Comparison of ENCODE assay signal across 31 cellular contexts in genomic region chr20:53602661-53603060, GRCh38.
"Had no signal": no experiment of that assay in that cellular context is flagged by ENCODE, and none has a peak within 500 bp of the region (broad histone marks: within the 10 kb centered on the region; RNA-seq: fewer than 3 reads in every experiment).

No MANE protein-coding gene starts in this region.

- H3K27me3 ChIP-seq: ascending aorta, cardiac muscle cell, MG63 had no signal

- ATAC-seq: activated CD8-positive, alpha-beta T cell treated with anti-CD3 and anti-CD28 coated beads for 36 hours; activated T-cell treated with anti-CD3 and anti-CD28 coated beads, Interleukin-2, amount 50 U/mL, for 72 hours; PC-3; Right ventricle myocardium inferior; SK-N-SH treated with all-trans-retinoic acid at 6 μM for 48 hours had no signal

- H3K36me3 ChIP-seq: ascending aorta, cardiac muscle cell had no signal

- H3K4me3 ChIP-seq: ascending aorta, cardiac muscle cell, MG63 had no signal

- H3K4me3 Mint-ChIP-seq: activated CD4-positive, alpha-beta T cell treated with anti-CD3 and anti-CD28 coated beads, Interleukin-2, amount 10 ng/mL, durations not matched to agents 24 days and 14 days; activated CD8-positive, alpha-beta T cell treated with anti-CD3 and anti-CD28 coated beads for 36 hours; activated naive CD8-positive, alpha-beta T cell treated with anti-CD3 and anti-CD28 coated beads, Interleukin-2, amount 10 ng/mL, durations not matched to agents 7 days and 5 days; activated T-cell treated with anti-CD3 and anti-CD28 coated beads, Interleukin-2, amount 50 U/mL, for 72 hours; central memory CD8-positive, alpha-beta T cell; T-helper 2 cell treated with Interferon-gamma antibody and Interleukin-4, amounts not matched to agents 5 μg/mL and 100 μg/mL, for 36 hours had no signal

- H3K27ac Mint-ChIP-seq: activated CD4-positive, alpha-beta T cell treated with anti-CD3 and anti-CD28 coated beads, Interleukin-2, amount 10 ng/mL, durations not matched to agents 24 days and 14 days; activated CD8-positive, alpha-beta T cell treated with anti-CD3 and anti-CD28 coated beads for 36 hours; activated naive CD8-positive, alpha-beta T cell treated with anti-CD3 and anti-CD28 coated beads, Interleukin-2, amount 10 ng/mL, durations not matched to agents 7 days and 5 days; activated T-cell treated with anti-CD3 and anti-CD28 coated beads, Interleukin-2, amount 50 U/mL, for 72 hours; activated T-helper 2 cell treated with anti-CD3 and anti-CD28 coated beads, Interferon-gamma antibody, Interleukin-2, Interleukin-4, amounts not matched to agents 10 μg/mL and 5 μg/mL and 100 μg/mL, durations not matched to agents 14 hours and 24 hours and 36 hours; T-helper 2 cell treated with Interferon-gamma antibody and Interleukin-4, amounts not matched to agents 5 μg/mL and 100 μg/mL, for 36 hours had no signal

- H3K27me3 Mint-ChIP-seq: activated CD4-positive, alpha-beta T cell treated with anti-CD3 and anti-CD28 coated beads, Interleukin-2, amount 10 ng/mL, durations not matched to agents 24 days and 14 days; activated CD8-positive, alpha-beta T cell treated with anti-CD3 and anti-CD28 coated beads for 36 hours; activated naive CD8-positive, alpha-beta T cell treated with anti-CD3 and anti-CD28 coated beads, Interleukin-2, amount 10 ng/mL, durations not matched to agents 7 days and 5 days; central memory CD8-positive, alpha-beta T cell had no signal

- H3K9me3 Mint-ChIP-seq: activated CD4-positive, alpha-beta T cell treated with anti-CD3 and anti-CD28 coated beads, Interleukin-2, amount 10 ng/mL, durations not matched to agents 24 days and 14 days; activated CD8-positive, alpha-beta T cell treated with anti-CD3 and anti-CD28 coated beads for 36 hours; activated naive CD8-positive, alpha-beta T cell treated with anti-CD3 and anti-CD28 coated beads, Interleukin-2, amount 10 ng/mL, durations not matched to agents 7 days and 5 days; activated T-cell treated with anti-CD3 and anti-CD28 coated beads, Interleukin-2, amount 50 U/mL, for 72 hours; activated T-helper 2 cell treated with anti-CD3 and anti-CD28 coated beads, Interferon-gamma antibody, Interleukin-2, Interleukin-4, amounts not matched to agents 10 μg/mL and 5 μg/mL and 100 μg/mL, durations not matched to agents 14 hours and 24 hours and 36 hours; central memory CD8-positive, alpha-beta T cell; T-helper 2 cell treated with Interferon-gamma antibody and Interleukin-4, amounts not matched to agents 5 μg/mL and 100 μg/mL, for 36 hours had no signal

- DNase-seq: activated CD4-positive, alpha-beta T cell treated with anti-CD3 and anti-CD28 coated beads, Interleukin-2, amount 10 ng/mL, durations not matched to agents 24 days and 14 days; activated CD4-positive, alpha-beta T cell treated with anti-CD3 and anti-CD28 coated beads, Interleukin-2, amount 50 U/mL, for 4 hours; activated CD8-positive, alpha-beta T cell treated with anti-CD3 and anti-CD28 coated beads for 36 hours; activated gamma-delta T cell; activated naive CD4-positive, alpha-beta T cell treated with Interleukin-2 at 50 U/mL for 16 hours; activated naive CD8-positive, alpha-beta T cell treated with anti-CD3 and anti-CD28 coated beads, Interleukin-2, amount 10 ng/mL, durations not matched to agents 7 days and 5 days; activated T-cell treated with anti-CD3 and anti-CD28 coated beads, Interleukin-2, amount 50 U/mL, for 1 hour; activated T-cell treated with anti-CD3 and anti-CD28 coated beads, Interleukin-2, amount 50 U/mL, for 72 hours; amygdala; Kasumi-1; KBM-7; MG63; NCI-H1048; NCI-H1105 treated with DMSO at 0.1 percent for 48 hours; NCI-H1436; NCI-H1694; NCI-H1930; NCI-H2081 treated with DMSO at 0.1 percent for 48 hours; NCI-H345; NCI-H524 treated with DMSO at 0.1 percent for 48 hours; NK-92 treated with Interleukin-12 subunit alpha and Interleukin-12 subunit beta, amount 100 ng/mL, for 24 hours; PC-3; SIG-M5 had no signal

- H3K9me3 ChIP-seq: ascending aorta, MG63 had no signal

- H3K27ac ChIP-seq: ascending aorta, cardiac muscle cell, RWPE1 had no signal
